34 cellular contexts compared by ENCODE assay signal in the genomic region with DNA sequence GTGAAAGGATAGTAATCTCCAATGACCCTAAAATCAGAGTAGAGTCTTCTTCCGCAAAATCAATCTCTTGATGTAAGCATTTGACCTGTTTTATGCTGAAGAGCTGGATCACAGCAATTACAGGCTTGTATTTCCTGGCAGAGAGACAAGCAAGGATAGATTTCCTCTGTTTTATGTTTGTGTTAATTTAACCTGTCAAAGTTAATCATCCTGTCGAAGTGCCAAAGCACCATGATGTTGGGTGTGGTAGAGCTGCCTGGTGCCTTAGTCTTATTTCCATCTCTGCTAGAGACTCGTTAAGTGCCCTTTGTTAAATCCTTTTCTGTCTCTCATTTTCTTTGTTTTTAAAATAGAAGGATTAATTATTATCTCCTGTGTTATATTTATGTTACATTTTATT.
DNase-seq lines count a peak whose midpoint lies in the region; ATAC-seq and TF ChIP-seq lines count a peak whose summit lies in the region.
"Had no signal": no experiment of that assay in that cellular context is flagged by ENCODE, and none has a peak within 500 bp of the region (broad histone marks: within the 10 kb centered on the region; RNA-seq: fewer than 3 reads in every experiment).

No MANE protein-coding gene starts in this region.

- H3K36me3 Mint-ChIP-seq in T-helper 2 cell treated with Interferon-gamma antibody and Interleukin-4, amounts not matched to agents 5 μg/mL and 100 μg/mL, for 36 hours (ENCODE audit: low read depth), result no peaks in the 10 kb centered on the region
- H3K36me3 Mint-ChIP-seq: activated naive CD4-positive, alpha-beta T cell treated with anti-CD3 and anti-CD28 coated beads, Interleukin-2, amount 50 U/mL, for 72 hours; CD8-positive, alpha-beta memory T cell; T-cell had no signal

- in situ Hi-C loops in transverse colon (cut with MboI; ENCODE audit: low pct_ligation_motif_present in 1 of 4, low pct_unique_long_range_greater_than_20kb in 1 of 4, low sequenced_read_pairs in 3 of 4), result no loop called here

- H3K27ac Mint-ChIP-seq in T-helper 2 cell treated with Interferon-gamma antibody and Interleukin-4, amounts not matched to agents 5 μg/mL and 100 μg/mL, for 36 hours, result no peak overlapping the region
- H3K27ac Mint-ChIP-seq: activated CD4-positive, alpha-beta memory T cell treated with anti-CD3 and anti-CD28 coated beads, Interleukin-2, amount 10 ng/mL, durations not matched to agents 7 days and 5 days; activated naive CD4-positive, alpha-beta T cell treated with anti-CD3 and anti-CD28 coated beads, Interleukin-2, amount 50 U/mL, for 72 hours; activated T-helper 17 cell treated with anti-CD3 and anti-CD28 coated beads, Interleukin-2, amount 50 U/mL, for 72 hours; B cell; CD8-positive, alpha-beta memory T cell; effector memory CD8-positive, alpha-beta T cell; nephron progenitor cell; T-cell had no signal

- 38 to 44% methylated on average over 3 of the region's 3 CpGs for WGBS in transverse colon (ENCODE audit: low coverage in 1 of 2), 2 donors

- no peak for TF ChIP-seq POLR2A in transverse colon (IDR thresholded peaks at IDR 0.05)

- H3K27ac ChIP-seq in transverse colon, result no peak overlapping the region
- H3K27ac ChIP-seq: cardiac muscle cell, coronary artery, esophagus muscularis mucosa, foreskin keratinocyte, KMS-11, parathyroid adenoma, SJCRH30, spleen, tibial nerve had no signal

- H3K9me3 ChIP-seq in transverse colon, result no peaks in the 10 kb centered on the region
- H3K9me3 ChIP-seq: esophagus muscularis mucosa, SJCRH30, spleen, tibial nerve had no signal

- no peak overlapping the region for H3K4me3 ChIP-seq in transverse colon
- H3K4me3 ChIP-seq: cardiac muscle cell, coronary artery, esophagus muscularis mucosa, SJCRH30, spleen, tibial nerve had no signal

- no peak for TF ChIP-seq CTCF in omental fat pad (IDR thresholded peaks at IDR 0.05)
- TF ChIP-seq CTCF in transverse colon (IDR thresholded peaks at IDR 0.05), result no peak

- H3K27me3 ChIP-seq in transverse colon, result no peaks in the 10 kb centered on the region
- H3K27me3 ChIP-seq: cardiac muscle cell, esophagus muscularis mucosa, foreskin keratinocyte, SJCRH30, spleen, tibial nerve had no signal

- H3K36me3 ChIP-seq in transverse colon, result no peaks in the 10 kb centered on the region
- H3K36me3 ChIP-seq: cardiac muscle cell, esophagus muscularis mucosa, SJCRH30, spleen, tibial nerve had no signal

- no peak for TF ChIP-seq EP300 in transverse colon (IDR thresholded peaks at IDR 0.05; ENCODE audit: low read depth)

- DNase-seq in DMS 273 (lab: John Stamatoyannopoulos, UW; ENCODE audit: unreplicated experiment), result peak; percentile 56
- peak; percentile 42 for DNase-seq in NCI-H1694 (lab: John Stamatoyannopoulos, UW)
- DNase-seq in NCI-H748 (lab: John Stamatoyannopoulos, UW; ENCODE audit: unreplicated experiment), result peak; percentile 92
- DNase-seq in left kidney (ENCODE audit: low read depth, low spot score), result peak; percentile 79
- no peak for DNase-seq in omental fat pad (ENCODE audit: low spot score)
- DNase-seq in NCI-H1436 treated with DMSO at 0.1 percent for 48 hours (lab: John Stamatoyannopoulos, UW), result no peak
- DNase-seq in transverse colon, result no peak
- no peak for DNase-seq in T-helper 2 cell treated with Interferon-gamma antibody and Interleukin-4, amounts not matched to agents 5 μg/mL and 100 μg/mL, for 36 hours (ENCODE audit: low spot score)
- DNase-seq: activated CD4-positive, alpha-beta memory T cell treated with anti-CD3 and anti-CD28 coated beads, Interleukin-2, amount 10 ng/mL, durations not matched to agents 7 days and 5 days; anterior cingulate cortex; CD8-positive, alpha-beta memory T cell; DMS79; effector memory CD8-positive, alpha-beta T cell; GDM1; NCI-H2029 treated with DMSO at 0.1 percent for 48 hours; NCI-H524; nephron progenitor cell; right cardiac atrium; SJCRH30; spleen; stimulated activated CD4-positive, alpha-beta T cell treated with anti-CD3 and anti-CD28 coated beads, Interleukin-2, amount 100 ng/mL, for 48 hours; T-cell had no signal

- H3K9me3 Mint-ChIP-seq in T-helper 2 cell treated with Interferon-gamma antibody and Interleukin-4, amounts not matched to agents 5 μg/mL and 100 μg/mL, for 36 hours, result peaks cover 17% of the 10 kb centered on the region
- H3K9me3 Mint-ChIP-seq: nephron progenitor cell had no signal

- no peaks in the 10 kb centered on the region for H3K4me1 ChIP-seq in transverse colon
- H3K4me1 ChIP-seq: esophagus muscularis mucosa, foreskin keratinocyte, parathyroid adenoma, SJCRH30, spleen, tibial nerve had no signal

- H3K4me3 Mint-ChIP-seq in T-helper 2 cell treated with Interferon-gamma antibody and Interleukin-4, amounts not matched to agents 5 μg/mL and 100 μg/mL, for 36 hours, result no peak overlapping the region
- H3K4me3 Mint-ChIP-seq: activated CD4-positive, alpha-beta memory T cell treated with anti-CD3 and anti-CD28 coated beads, Interleukin-2, amount 10 ng/mL, durations not matched to agents 7 days and 5 days; activated T-helper 17 cell treated with anti-CD3 and anti-CD28 coated beads, Interleukin-2, amount 50 U/mL, for 72 hours; B cell; CD8-positive, alpha-beta memory T cell; effector memory CD8-positive, alpha-beta T cell; nephron progenitor cell; T-cell had no signal

- H3K27me3 Mint-ChIP-seq in T-helper 2 cell treated with Interferon-gamma antibody and Interleukin-4, amounts not matched to agents 5 μg/mL and 100 μg/mL, for 36 hours (ENCODE audit: low read depth), result no peaks in the 10 kb centered on the region
- H3K27me3 Mint-ChIP-seq: activated CD4-positive, alpha-beta memory T cell treated with anti-CD3 and anti-CD28 coated beads, Interleukin-2, amount 10 ng/mL, durations not matched to agents 7 days and 5 days; activated T-helper 17 cell treated with anti-CD3 and anti-CD28 coated beads, Interleukin-2, amount 50 U/mL, for 72 hours; B cell; CD8-positive, alpha-beta memory T cell; effector memory CD8-positive, alpha-beta T cell; T-cell had no signal

- intact Hi-C loops in transverse colon (cut with DNase I; ENCODE audit: low total_unique reads), result no loop called here

- ATAC-seq in omental fat pad (ENCODE audit: low FRiP score), result no peak
- ATAC-seq: activated CD4-positive, CD25-positive, alpha-beta regulatory T cell treated with anti-CD3 and anti-CD28 coated beads, Interleukin-2, amount 50 U/mL, for 24 hours; activated naive CD4-positive, alpha-beta T cell treated with anti-CD3 and anti-CD28 coated beads, Interleukin-2, amount 50 U/mL, for 72 hours; activated T-helper 17 cell treated with anti-CD3 and anti-CD28 coated beads, Interleukin-2, amount 50 U/mL, for 72 hours; effector memory CD8-positive, alpha-beta T cell; foreskin keratinocyte; HCT116; right cardiac atrium; T-cell had no signal

- no peaks in the 10 kb centered on the region for H3K4me1 Mint-ChIP-seq in T-helper 2 cell treated with Interferon-gamma antibody and Interleukin-4, amounts not matched to agents 5 μg/mL and 100 μg/mL, for 36 hours (ENCODE audit: low read depth)
- H3K4me1 Mint-ChIP-seq: activated CD4-positive, alpha-beta memory T cell treated with anti-CD3 and anti-CD28 coated beads, Interleukin-2, amount 10 ng/mL, durations not matched to agents 7 days and 5 days; activated T-helper 17 cell treated with anti-CD3 and anti-CD28 coated beads, Interleukin-2, amount 50 U/mL, for 72 hours; B cell; CD8-positive, alpha-beta memory T cell; nephron progenitor cell; T-cell had no signal

Comparison
In these comparisons a context has a peak if more than half of its experiments do, and no peak if none do; other contexts are left out.
1. DNase-seq: peak in DMS 273 (single experiment), NCI-H1694 (single experiment), NCI-H748 (single experiment) and left kidney (single experiment); none in omental fat pad (single experiment), NCI-H1436 treated with DMSO at 0.1 percent for 48 hours (single experiment), transverse colon (single experiment) and T-helper 2 cell treated with Interferon-gamma antibody and Interleukin-4, amounts not matched to agents 5 μg/mL and 100 μg/mL, for 36 hours (single experiment).